Comparison of ENCODE assay signal across 18 cellular contexts in genomic region chr1:21104683-21105082, GRCh38.
DNase-seq lines count a peak whose midpoint lies in the region; ATAC-seq, FAIRE-seq and TF ChIP-seq lines count a peak whose summit lies in the region.
"Had no signal": no experiment of that assay in that cellular context is flagged by ENCODE, and none has a peak within 500 bp of the region (broad histone marks: within the 10 kb centered on the region; RNA-seq: fewer than 3 reads in every experiment).

No MANE protein-coding gene starts in this region.

- H3K4me3 ChIP-seq in endothelial cell of umbilical vein (replicated peaks in 1 of 3; ENCODE audit: insufficient read depth in 1 of 3, low read depth in 1 of 3, low read length in 3 of 3) (no peak overlapping the region), pancreas (no peak overlapping the region)
- H3K4me3 ChIP-seq: BLaER1, GM12878, HAP-1 had no signal

- no peaks in the 10 kb centered on the region for H3K9me1 ChIP-seq in endothelial cell of umbilical vein (replicated peaks; ENCODE audit: control insufficient read depth, extremely low read depth, insufficient read depth, low read length)

- no peak overlapping the region for H3K9ac ChIP-seq in endothelial cell of umbilical vein (replicated peaks; ENCODE audit: extremely low read depth, insufficient read depth, low read length)
- H3K9ac ChIP-seq: BLaER1 had no signal

- TF ChIP-seq CTCF in endothelial cell of umbilical vein (IDR thresholded peaks at IDR 0.05; ENCODE audit: extremely low read depth in 1 of 2, insufficient read depth in 1 of 2, low read depth in 1 of 2, low read length in 2 of 2): no peak
- TF ChIP-seq CTCF in pancreas (IDR thresholded peaks at IDR 0.05): no peak

- H3K36me3 ChIP-seq in endothelial cell of umbilical vein (ENCODE audit: control insufficient read depth in 2 of 2, extremely low read depth in 1 of 2, insufficient read depth in 2 of 2, low read length in 2 of 2) (no peaks in the 10 kb centered on the region), pancreas (no peaks in the 10 kb centered on the region)

- no peak for ATAC-seq in pancreas
- ATAC-seq: CD8-positive, alpha-beta T cell; GM12878 had no signal

- TF ChIP-seq POLR2A in endothelial cell of umbilical vein (IDR thresholded peaks at IDR 0.05; ENCODE audit: low read depth, low read length): no peak

- H3K4me1 ChIP-seq in endothelial cell of umbilical vein (ENCODE audit: control insufficient read depth, extremely low read depth, insufficient read depth, low read length) (peaks cover 17% of the 10 kb centered on the region), pancreas (peaks cover 0 to 5% (median 0%) of the 10 kb centered on the region in 3 donors)
- H3K4me1 ChIP-seq: Caco-2 had no signal

- DNase-seq in DMS53 (lab: John Stamatoyannopoulos, UW) (peak; percentile 56), DMS53 treated with DMSO at 0.1 percent for 48 hours (lab: John Stamatoyannopoulos, UW; ENCODE audit: unreplicated experiment) (no peak), NCI-H345 (lab: John Stamatoyannopoulos, UW) (peak; percentile 18), NCI-H345 treated with DMSO at 0.1 percent for 48 hours (lab: John Stamatoyannopoulos, UW; ENCODE audit: unreplicated experiment) (no peak), endothelial cell of umbilical vein (ENCODE audit: low read depth, low spot score) (no peak), pancreas (no peak)
- DNase-seq: Caco-2; CD4-positive, CD25-positive, alpha-beta regulatory T cell; CD8-positive, alpha-beta T cell; EL; GDM1; GOT3 had no signal

- BruUV-seq in endothelial cell of umbilical vein (replicated peaks; lab: Mats Ljungman, UMichigan): TSS peak; percentile 3

- H3K27ac ChIP-seq in endothelial cell of umbilical vein (ENCODE audit: insufficient read depth, low read depth, low read length) (no peak overlapping the region), pancreas (no peak overlapping the region)
- H3K27ac ChIP-seq: 22Rv1, BLaER1, C4-2B had no signal

- no peak overlapping the region for H2AFZ ChIP-seq in endothelial cell of umbilical vein (ENCODE audit: low read depth, low read length)

- no peak for FAIRE-seq in endothelial cell of umbilical vein (lab: Jason Lieb, UNC)
- FAIRE-seq in pancreas (lab: Jason Lieb, UNC): no peak
- FAIRE-seq: GM12878, H54 had no signal

- dilution Hi-C loops in endothelial cell of umbilical vein (cut with MboI; ENCODE audit: extremely low pct_ligation_motif_present, low sequenced_read_pairs): no loop called here

- WGBS in pancreas, 2 donors: 94 to 96% methylated on average over 3 of the region's 3 CpGs

- intact Hi-C loops in endothelial cell of umbilical vein (cut with micrococcal nuclease): no loop called here
- intact Hi-C loops in pancreas (cut with DNase I): no loop called here

- CTCF ChIA-PET in endothelial cell of umbilical vein (lab: Charles Lee): interaction anchor here (1.3 kb wide), 1 partner anchor 14 kb away, joined by 3 read pairs; no protein-coding TSS in a partner anchor

- POLR2A ChIA-PET in endothelial cell of umbilical vein (lab: Charles Lee): interaction anchor here (0.6 kb wide), 1 partner anchor 565 kb away, joined by 3 read pairs; no protein-coding TSS in a partner anchor

- H3K27me3 ChIP-seq in endothelial cell of umbilical vein (ENCODE audit: control insufficient read depth in 2 of 2, insufficient read depth in 2 of 2, low read length in 2 of 2) (no peaks in the 10 kb centered on the region), pancreas (no peaks in the 10 kb centered on the region)
- H3K27me3 ChIP-seq: BLaER1 had no signal

- H3K4me2 ChIP-seq in endothelial cell of umbilical vein (ENCODE audit: insufficient read depth, low read length): no peak overlapping the region
- H3K4me2 ChIP-seq: BLaER1 had no signal

- H3K9me3 ChIP-seq in endothelial cell of umbilical vein (replicated peaks; ENCODE audit: control insufficient read depth, insufficient read depth, low read length): no peaks in the 10 kb centered on the region
- H3K9me3 ChIP-seq in pancreas: no peaks in the 10 kb centered on the region
- H3K9me3 ChIP-seq: BLaER1, Caco-2, HAP-1 had no signal

- peaks cover 14% of the 10 kb centered on the region for H3K79me2 ChIP-seq in endothelial cell of umbilical vein (ENCODE audit: control insufficient read depth, insufficient read depth, low read length)

- H4K20me1 ChIP-seq in endothelial cell of umbilical vein (replicated peaks; ENCODE audit: control insufficient read depth, extremely low read depth, insufficient read depth, low read length): no peaks in the 10 kb centered on the region
- H4K20me1 ChIP-seq: BLaER1 had no signal

TF ChIP-seq in endothelial cell of umbilical vein, 7 proteins besides CTCF, POLR2A, EP300 and RAD21:
- TF ChIP-seq, protein P1, sequence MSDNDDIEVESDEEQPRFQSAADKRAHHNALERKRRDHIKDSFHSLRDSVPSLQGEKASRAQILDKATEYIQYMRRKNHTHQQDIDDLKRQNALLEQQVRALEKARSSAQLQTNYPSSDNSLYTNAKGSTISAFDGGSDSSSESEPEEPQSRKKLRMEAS (IDR thresholded peaks at IDR 0.05; ENCODE audit: insufficient read depth, insufficient read length): no peak
- TF ChIP-seq POLR2AphosphoS5 (IDR thresholded peaks at IDR 0.05; ENCODE audit: insufficient read depth, low read depth, low read length) (no peak), MYC (IDR thresholded peaks at IDR 0.05; ENCODE audit: low read depth, low read length) (no peak), FOS (IDR thresholded peaks at IDR 0.05; ENCODE audit: borderline replicate concordance, insufficient read depth, low read length) (no peak), GATA2 (IDR thresholded peaks at IDR 0.05; ENCODE audit: insufficient read depth, insufficient read length, low read depth, low read length) (no peak), EZH2 (IDR thresholded peaks at IDR 0.05; ENCODE audit: borderline replicate concordance, low read depth, low read length, severe bottlenecking) (no peak), JUN (IDR thresholded peaks at IDR 0.05; ENCODE audit: borderline replicate concordance, insufficient read depth, insufficient read length, low read depth) (no peak)

Comparison
In these comparisons a context has a peak if more than half of its experiments do, and no peak if none do; other contexts are left out.
1. DNase-seq: peak in DMS53 (single experiment) and NCI-H345 (single experiment); none in DMS53 treated with DMSO at 0.1 percent for 48 hours (single experiment), NCI-H345 treated with DMSO at 0.1 percent for 48 hours (single experiment), endothelial cell of umbilical vein (single experiment) and pancreas (0 of 6).